In genomic region chr12:108884116-108885012, GRCh38 we compare ENCODE assay signal across 8 cellular contexts. TPM values are rescaled to one million over a fixed set of nuclear protein-coding genes. Genes with fewer than 3 reads are reported as not detected.
A peak's percentile ranks its signal among the peaks of the same experiment; 100 is the strongest.
DNase-seq lines count a peak whose midpoint lies in the region; ATAC-seq and TF ChIP-seq lines count a peak whose summit lies in the region.

No MANE protein-coding gene starts in this region.

- H3K27ac ChIP-seq in HEK293 (ENCODE audit: extremely low read depth, low read depth, low read length): no peak overlapping the region
- no peak overlapping the region for H3K27ac ChIP-seq in coronary artery

- H3K4me1 ChIP-seq in HEK293 (ENCODE audit: control insufficient read depth, insufficient read depth, low read length): no peaks in the 10 kb centered on the region

- no peaks in the 10 kb centered on the region for H3K36me3 ChIP-seq in HEK293 (ENCODE audit: control insufficient read depth in 2 of 2, insufficient read depth in 1 of 2, low read length in 2 of 2)

- ATAC-seq in left cardiac atrium: peak; percentile 50 to 77
- ATAC-seq in HG02870 (IDR thresholded peaks at IDR 0.05; ENCODE audit: unreplicated experiment): no peak

- TF ChIP-seq CTCF in AG10803 (conservative IDR thresholded peaks at IDR 0.05; ENCODE audit: low read length): peak; percentile 57
- peak; percentile 56 for TF ChIP-seq CTCF in HEK293 (tag by site-specific recombination; IDR thresholded peaks at IDR 0.05)
- no peak for TF ChIP-seq CTCF in coronary artery (IDR thresholded peaks at IDR 0.05)

- no peaks in the 10 kb centered on the region for H3K9me3 ChIP-seq in HEK293 (ENCODE audit: control insufficient read depth, insufficient read depth, low read depth, low read length)

- H3K4me3 ChIP-seq in AG10803 (ENCODE audit: low read length): no peak overlapping the region
- no peak overlapping the region for H3K4me3 ChIP-seq in HEK293 (ENCODE audit: low read depth, low read length)
- no peak overlapping the region for H3K4me3 ChIP-seq in coronary artery

- POLR2A ChIA-PET in HEK293 (lab: Yijun Ruan, JAX): interaction anchor here (0.5 kb wide), 1 partner anchor 194 kb away, joined by 3 read pairs; no protein-coding TSS in a partner anchor

- DNase-seq in AG10803 (ENCODE audit: low read depth) (peak; percentile 4), SIG-M5 treated with dmso at 0.1 percent for 504 hours (lab: John Stamatoyannopoulos, UW; ENCODE audit: unreplicated experiment) (peak; percentile 52), left cardiac atrium (peak; percentile 61), coronary artery (ENCODE audit: low spot score) (no peak)
- peak; percentile 24 for DNase-seq in activated gamma-delta T cell treated with anti-CD3 and anti-CD28 coated beads, Interleukin-2, amount 50 U/mL, for 16 hours (ENCODE audit: low read depth)
- DNase-seq in stimulated activated CD4-positive, alpha-beta T cell treated with anti-CD3 and anti-CD28 coated beads, Interleukin-1b, Interleukin-23, amount 100 ng/mL, for 48 hours: peak; percentile 72

- intact Hi-C loops in left cardiac atrium (cut with DNase I): no loop called here

- CTCF ChIA-PET in HEK293 (lab: Yijun Ruan, JAX): interaction anchor here (0.6 to 2.2 kb wide), 24 partner anchors 9 to 481 kb away, joined by 3 to 19 read pairs (median 4); partner anchors contain the start of gene ALKBH2

TF ChIP-seq in HEK293, 187 proteins besides CTCF, POLR2A, EP300 and RAD21:
- no peak for TF ChIP-seq SCRT1 (tag by site-specific recombination; IDR thresholded peaks at IDR 0.05; ENCODE audit: borderline replicate concordance)
- peak; percentile 70 for TF ChIP-seq ZNF768 (tag by site-specific recombination; IDR thresholded peaks at IDR 0.05)
- TF ChIP-seq, protein P1, sequence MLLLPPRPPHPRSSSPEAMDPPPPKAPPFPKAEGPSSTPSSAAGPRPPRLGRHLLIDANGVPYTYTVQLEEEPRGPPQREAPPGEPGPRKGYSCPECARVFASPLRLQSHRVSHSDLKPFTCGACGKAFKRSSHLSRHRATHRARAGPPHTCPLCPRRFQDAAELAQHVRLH (tag by site-specific recombination; IDR thresholded peaks at IDR 0.05): 0 out of 2 replicates have a peak, but pooled peaks have one; percentile 14

RNA-seq across cellular contexts. Expression of gene DAO, which starts 4.5 kb away (rescaled TPM):
- not detected for total RNA-seq in left cardiac atrium

RNA-seq across cellular contexts. Expression of gene SSH1, which starts 27.0 kb away (rescaled TPM):
- total RNA-seq in left cardiac atrium: 10 to 100 TPM; 30.4 to 46.0 TPM
